15 cellular contexts compared by ENCODE assay signal in the genomic region with DNA sequence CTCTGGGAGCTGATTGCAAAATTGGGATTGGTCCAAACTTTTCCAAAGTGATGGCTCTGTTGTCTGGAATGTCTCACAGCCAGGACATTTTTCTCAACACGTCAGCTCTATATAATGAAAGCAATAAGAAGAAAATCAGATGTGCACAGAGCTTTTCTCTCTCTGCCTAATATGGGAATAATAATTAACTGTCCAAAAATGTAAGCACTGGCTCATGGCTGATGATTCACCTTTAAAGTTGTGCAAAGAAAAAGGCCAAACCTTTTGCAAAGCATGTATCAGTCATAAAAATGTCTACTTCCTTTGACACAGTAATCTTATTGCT. TPM values are rescaled to one million over a fixed set of nuclear protein-coding genes. Genes with fewer than 3 reads are reported as not detected.
A peak's percentile ranks its signal among the peaks of the same experiment; 100 is the strongest.
DNase-seq lines count a peak whose midpoint lies in the region; ATAC-seq and TF ChIP-seq lines count a peak whose summit lies in the region.
"Had no signal": no experiment of that assay in that cellular context is flagged by ENCODE, and none has a peak within 500 bp of the region (broad histone marks: within the 10 kb centered on the region; RNA-seq: fewer than 3 reads in every experiment).

No MANE protein-coding gene starts in this region.

- no peak for ATAC-seq in HG02588 (IDR thresholded peaks at IDR 0.05; ENCODE audit: unreplicated experiment)

- in situ Hi-C loops in GM13976 (cut with MboI; ENCODE audit: low sequenced_read_pairs, unreplicated experiment), result no loop called here

- DNase-seq in AG20443 (ENCODE audit: low spot score), result peak; percentile 79
- DNase-seq in LoVo (ENCODE audit: low spot score), result peak; percentile 11
- DNase-seq in dedifferentiated amniotic fluid mesenchymal stem cell (ENCODE audit: extremely low spot score), result peak; percentile 56
- DNase-seq in myocyte (ENCODE audit: low read depth), result peak; percentile 40
- DNase-seq in H7, result no peak
- DNase-seq in GM13976 (ENCODE audit: low spot score), result no peak
- no peak for DNase-seq in activated CD8-positive, alpha-beta memory T cell treated with anti-CD3 and anti-CD28 coated beads for 24 hours
- DNase-seq: activated B cell treated with CpG ODN at 0.5 μM for 24 hours; activated effector memory CD4-positive, alpha-beta T cell treated with anti-CD3 and anti-CD28 coated beads, Interleukin-2, amount 50 U/mL, for 16 hours; CD8-positive, alpha-beta memory T cell; effector memory CD4-positive, alpha-beta T cell; left cardiac atrium; NCI-H1417 treated with DMSO at 0.1 percent for 48 hours; OCI-M1 had no signal

- TF ChIP-seq CTCF in GM13976 (IDR thresholded peaks at IDR 0.05; ENCODE audit: borderline replicate concordance, control extremely low read depth, extremely low read depth, insufficient read depth, missing control alignments), result no peak

- H3K4me3 ChIP-seq in H7 (ENCODE audit: insufficient read depth, low read depth, low read length), result no peak overlapping the region

- H3K36me3 ChIP-seq in H7 (replicated peaks; ENCODE audit: control insufficient read depth, insufficient read depth, low read length), result no peaks in the 10 kb centered on the region

- H3K27me3 ChIP-seq in H7 (ENCODE audit: control insufficient read depth, insufficient read depth, low read length), result no peaks in the 10 kb centered on the region

RNA-seq across cellular contexts. Expression of a gene that starts 30.4 kb away (rescaled TPM):
- 14.1 and 15.7 TPM in 2 replicates for total RNA-seq in myocyte
- polyA plus RNA-seq in myocyte (2012), result 7.5 TPM
- 43.0 and 48.6 TPM in 2 replicates for total RNA-seq in H7 (2014; rRNA removed; shearing (Covaris generic))

Comparison
In these comparisons a context has a peak if more than half of its experiments do, and no peak if none do; other contexts are left out.
1. DNase-seq: peak in AG20443 (single experiment), LoVo (single experiment), dedifferentiated amniotic fluid mesenchymal stem cell (single experiment) and myocyte (single experiment); none in H7 (single experiment), GM13976 (single experiment) and activated CD8-positive, alpha-beta memory T cell treated with anti-CD3 and anti-CD28 coated beads for 24 hours (single experiment).